27 cellular contexts compared by ENCODE assay signal in the genomic region with DNA sequence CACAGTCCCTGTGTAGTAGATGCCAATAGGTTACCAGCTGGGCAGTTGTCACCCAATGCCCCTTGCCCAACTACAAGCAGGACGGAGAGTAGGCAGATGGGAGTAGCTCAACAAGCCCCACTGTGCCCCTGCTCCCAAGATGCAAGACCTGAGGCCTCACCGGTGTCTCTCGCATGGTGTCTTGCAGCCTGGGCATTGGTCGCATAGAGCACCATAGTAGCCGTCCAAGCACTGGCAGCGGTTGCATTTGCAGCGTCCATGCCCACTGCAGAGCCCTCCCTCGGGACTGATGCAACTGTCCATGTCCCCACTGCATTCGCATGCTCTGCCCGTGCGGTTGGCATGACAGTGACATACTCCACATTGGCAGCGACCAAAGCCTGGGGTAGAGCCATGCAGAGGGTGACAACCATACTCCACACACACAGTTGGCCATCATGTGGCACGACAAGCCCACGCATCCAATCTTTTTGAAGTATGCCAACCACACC. TPM values are rescaled to one million over a fixed set of nuclear protein-coding genes. Genes with fewer than 3 reads are reported as not detected.
DNase-seq lines count a peak whose midpoint lies in the region; ATAC-seq and TF ChIP-seq lines count a peak whose summit lies in the region.
"Had no signal": no experiment of that assay in that cellular context is flagged by ENCODE, and none has a peak within 500 bp of the region (broad histone marks: within the 10 kb centered on the region; RNA-seq: fewer than 3 reads in every experiment).

No MANE protein-coding gene starts in this region.

- no peaks in the 10 kb centered on the region for H3K27me3 Mint-ChIP-seq in activated T-helper 17 cell treated with anti-CD3 and anti-CD28 coated beads, Interleukin-2, amount 50 U/mL, for 72 hours
- no peaks in the 10 kb centered on the region for H3K27me3 Mint-ChIP-seq in naive thymus-derived CD8-positive, alpha-beta T cell
- peaks cover 17% of the 10 kb centered on the region for H3K27me3 Mint-ChIP-seq in glutamatergic neuron (ENCODE audit: unreplicated experiment)
- H3K27me3 Mint-ChIP-seq: activated naive CD8-positive, alpha-beta T cell treated with anti-CD3 and anti-CD28 coated beads, Interleukin-2, amount 10 ng/mL, durations not matched to agents 7 days and 5 days; CD4-positive, alpha-beta memory T cell had no signal

- peaks cover 93% of the 10 kb centered on the region for H3K36me3 Mint-ChIP-seq in activated T-helper 17 cell treated with anti-CD3 and anti-CD28 coated beads, Interleukin-2, amount 50 U/mL, for 72 hours (ENCODE audit: low read depth)
- peaks cover 0 to 83% (median 6%) of the 10 kb centered on the region in 3 donors for H3K36me3 Mint-ChIP-seq in naive thymus-derived CD8-positive, alpha-beta T cell
- H3K36me3 Mint-ChIP-seq in glutamatergic neuron (ENCODE audit: unreplicated experiment), result no peaks in the 10 kb centered on the region

- peaks cover 6% of the 10 kb centered on the region for H3K4me1 Mint-ChIP-seq in activated T-helper 17 cell treated with anti-CD3 and anti-CD28 coated beads, Interleukin-2, amount 50 U/mL, for 72 hours
- H3K4me1 Mint-ChIP-seq in naive thymus-derived CD8-positive, alpha-beta T cell, result peaks cover 23 to 58% (median 34%) of the 10 kb centered on the region in 4 donors
- H3K4me1 Mint-ChIP-seq in glutamatergic neuron (ENCODE audit: low read depth, unreplicated experiment), result peaks cover 2% of the 10 kb centered on the region

- POLR2A ChIA-PET in naive thymus-derived CD8-positive, alpha-beta T cell (lab: Charles Lee), result interaction anchor here (1.2 to 17.2 kb wide), 4 partner anchors 11 to 114 kb away, joined by 3 to 338 read pairs (median 20); partner anchors contain the start of genes CSAD, ITGB7, SPRYD3 and ZNF740

- peak; percentile 62 for DNase-seq in activated effector memory CD4-positive, alpha-beta T cell treated with anti-CD3 and anti-CD28 coated beads, Interleukin-2, amount 50 U/mL, for 16 hours
- no peak for DNase-seq in activated effector memory CD4-positive, alpha-beta T cell treated with Interleukin-2 at 50 U/mL for 16 hours
- DNase-seq in naive thymus-derived CD8-positive, alpha-beta T cell, result no peak
- DNase-seq in NCI-H146 (lab: John Stamatoyannopoulos, UW) (no peak), DMS79 treated with DMSO at 0.1 percent for 48 hours (lab: John Stamatoyannopoulos, UW) (no peak), glutamatergic neuron (no peak)
- DNase-seq: activated naive CD8-positive, alpha-beta T cell treated with anti-CD3 and anti-CD28 coated beads, Interleukin-2, amount 10 ng/mL, durations not matched to agents 7 days and 5 days; AML-193; CD4-positive, alpha-beta memory T cell; effector CD4-positive, alpha-beta T cell; KBM-7; mesenchymal stem cell; NCI-H1417 treated with DMSO at 0.1 percent for 48 hours; NCI-H2081 treated with DMSO at 0.1 percent for 48 hours; NCI-H226; NCI-H526 treated with DMSO at 0.1 percent for 48 hours; occipital lobe; PC-3; SHP77 treated with DMSO at 0.1 percent for 48 hours; stimulated activated CD8-positive, alpha-beta memory T cell treated with anti-CD3 and anti-CD28 coated beads, Interleukin-4, amount 100 ng/mL, for 48 hours; stomach; thyroid gland had no signal

- no peak for TF ChIP-seq CTCF in glutamatergic neuron (IDR thresholded peaks at IDR 0.05; ENCODE audit: partially characterized antibody, unreplicated experiment)

- peak overlapping the region; percentile 63 for H3K27ac Mint-ChIP-seq in activated T-helper 17 cell treated with anti-CD3 and anti-CD28 coated beads, Interleukin-2, amount 50 U/mL, for 72 hours
- peak overlapping the region in 6 of 10 donors; percentile 6 to 77 (median 34) for H3K27ac Mint-ChIP-seq in naive thymus-derived CD8-positive, alpha-beta T cell
- H3K27ac Mint-ChIP-seq in glutamatergic neuron (ENCODE audit: unreplicated experiment), result no peak overlapping the region

- H3K4me3 Mint-ChIP-seq in activated T-helper 17 cell treated with anti-CD3 and anti-CD28 coated beads, Interleukin-2, amount 50 U/mL, for 72 hours, result no peak overlapping the region
- H3K4me3 Mint-ChIP-seq in naive thymus-derived CD8-positive, alpha-beta T cell, result no peak overlapping the region
- H3K4me3 Mint-ChIP-seq in glutamatergic neuron (ENCODE audit: unreplicated experiment), result no peak overlapping the region
- H3K4me3 Mint-ChIP-seq: activated naive CD8-positive, alpha-beta T cell treated with anti-CD3 and anti-CD28 coated beads, Interleukin-2, amount 10 ng/mL, durations not matched to agents 7 days and 5 days; CD4-positive, alpha-beta memory T cell; T-helper 2 cell treated with Interferon-gamma antibody and Interleukin-4, amounts not matched to agents 5 μg/mL and 100 μg/mL, for 36 hours had no signal

- H3K9me3 Mint-ChIP-seq in activated T-helper 17 cell treated with anti-CD3 and anti-CD28 coated beads, Interleukin-2, amount 50 U/mL, for 72 hours, result no peaks in the 10 kb centered on the region
- H3K9me3 Mint-ChIP-seq in naive thymus-derived CD8-positive, alpha-beta T cell, result no peaks in the 10 kb centered on the region
- H3K9me3 Mint-ChIP-seq in glutamatergic neuron (ENCODE audit: unreplicated experiment), result peaks cover 3% of the 10 kb centered on the region
- H3K9me3 Mint-ChIP-seq: activated naive CD8-positive, alpha-beta T cell treated with anti-CD3 and anti-CD28 coated beads, Interleukin-2, amount 10 ng/mL, durations not matched to agents 7 days and 5 days; CD4-positive, alpha-beta memory T cell; T-helper 2 cell treated with Interferon-gamma antibody and Interleukin-4, amounts not matched to agents 5 μg/mL and 100 μg/mL, for 36 hours had no signal

- peak; percentile 19 for TF ChIP-seq POLR2A in GM19193 (IDR thresholded peaks at IDR 0.05; ENCODE audit: extremely low read depth, insufficient read depth, insufficient read length)

- no peak for ATAC-seq in activated T-helper 17 cell treated with anti-CD3 and anti-CD28 coated beads, Interleukin-2, amount 50 U/mL, for 72 hours (replicated peaks)
- no peak for ATAC-seq in naive thymus-derived CD8-positive, alpha-beta T cell
- ATAC-seq: left lobe of liver, PC-3, sciatic nerve had no signal

RNA-seq across cellular contexts. Expression of gene CSAD, which starts 11.9 kb away (rescaled TPM):
- 10 to 100 TPM; 29.8 to 43.5 TPM for total RNA-seq in activated T-helper 17 cell treated with anti-CD3 and anti-CD28 coated beads, Interleukin-2, amount 50 U/mL, for 72 hours
- total RNA-seq in naive thymus-derived CD8-positive, alpha-beta T cell, result 10 to 100 TPM; 50.8 to 53.4 TPM
- 1 to 10 TPM; 1.1 to 1.3 (median 1.2) TPM for polyA plus RNA-seq in naive thymus-derived CD8-positive, alpha-beta T cell
- total RNA-seq in glutamatergic neuron (ENCODE audit: unreplicated experiment), result 34.5 TPM

RNA-seq across cellular contexts. Expression of gene ZNF740, which starts 12.1 kb away (rescaled TPM):
- total RNA-seq in activated T-helper 17 cell treated with anti-CD3 and anti-CD28 coated beads, Interleukin-2, amount 50 U/mL, for 72 hours, result 10 to 100 TPM; 41.8 to 42.3 TPM
- 100 to 1,000 TPM; 112 to 113 TPM for total RNA-seq in naive thymus-derived CD8-positive, alpha-beta T cell
- polyA plus RNA-seq in naive thymus-derived CD8-positive, alpha-beta T cell, result 1 to 10 TPM; 2.8 to 3.5 (median 3.1) TPM
- total RNA-seq in glutamatergic neuron (ENCODE audit: unreplicated experiment), result 38.2 TPM

RNA-seq across cellular contexts. Expression of gene ITGB7, which starts 14.5 kb away (rescaled TPM):
- total RNA-seq in activated T-helper 17 cell treated with anti-CD3 and anti-CD28 coated beads, Interleukin-2, amount 50 U/mL, for 72 hours, result 100 to 1,000 TPM; 183 to 187 TPM
- 100 to 1,000 TPM; 353 to 362 TPM for total RNA-seq in naive thymus-derived CD8-positive, alpha-beta T cell
- polyA plus RNA-seq in naive thymus-derived CD8-positive, alpha-beta T cell, result 100 to 1,000 TPM; 202 to 219 (median 206) TPM
- total RNA-seq in glutamatergic neuron (ENCODE audit: unreplicated experiment), result not detected
- total RNA-seq: occipital lobe had no signal

RNA-seq across cellular contexts. Expression of gene RARG, which starts 39.4 kb away (rescaled TPM):
- total RNA-seq in activated T-helper 17 cell treated with anti-CD3 and anti-CD28 coated beads, Interleukin-2, amount 50 U/mL, for 72 hours, result 10 to 100 TPM; 28.5 to 58.3 TPM
- 10 to 100 TPM; 57.8 to 60.4 TPM for total RNA-seq in naive thymus-derived CD8-positive, alpha-beta T cell
- 10 to 100 TPM in 1 of 3 donors, 1 to 10 TPM in 2; 1.6 to 12.7 (median 3.8) TPM for polyA plus RNA-seq in naive thymus-derived CD8-positive, alpha-beta T cell
- 0.27 TPM for total RNA-seq in glutamatergic neuron (ENCODE audit: unreplicated experiment)

Comparison
In these comparisons a context has a peak if more than half of its experiments do, and no peak if none do; other contexts are left out.
1. RNA of gene ITGB7, which starts 14.5 kb away (total RNA-seq): 353 to 362 TPM in naive thymus-derived CD8-positive, alpha-beta T cell and 183 to 187 TPM in activated T-helper 17 cell treated with anti-CD3 and anti-CD28 coated beads, Interleukin-2, amount 50 U/mL, for 72 hours; not detected in glutamatergic neuron (single experiment); every median in the first group is over 100 times any median in the second.